2 cellular contexts compared by ENCODE assay signal in genomic region chr5:173090626-173091025, GRCh38.
TF ChIP-seq lines count a peak whose summit lies in the region.

No MANE protein-coding gene starts in this region.

TF ChIP-seq in HCT116, 20 proteins besides CTCF, POLR2A, EP300 and RAD21:
- no peak for TF ChIP-seq SRF (IDR thresholded peaks at IDR 0.05; ENCODE audit: low read depth)
- TF ChIP-seq YY1 (IDR thresholded peaks at IDR 0.05; ENCODE audit: extremely low read depth, insufficient replicate concordance, low read depth, low read length) = no peak
- TF ChIP-seq SIN3A (IDR thresholded peaks at IDR 0.05; ENCODE audit: low read depth) = no peak
- no peak for TF ChIP-seq POLR2AphosphoS5 (IDR thresholded peaks at IDR 0.05; ENCODE audit: low read depth, low read length)
- TF ChIP-seq SP1 (IDR thresholded peaks at IDR 0.05; ENCODE audit: low read depth) = no peak
- no peak for TF ChIP-seq ATF3 (IDR thresholded peaks at IDR 0.05)
- no peak for TF ChIP-seq MAX (IDR thresholded peaks at IDR 0.05)
- TF ChIP-seq CEBPB (IDR thresholded peaks at IDR 0.05; ENCODE audit: low read depth) = no peak
- no peak for TF ChIP-seq CBX3 (IDR thresholded peaks at IDR 0.05; ENCODE audit: low read depth)
- TF ChIP-seq EZH2 (IDR thresholded peaks at IDR 0.05) = no peak
- TF ChIP-seq REST (IDR thresholded peaks at IDR 0.05; ENCODE audit: low read depth) = no peak
- TF ChIP-seq TCF7L2 (IDR thresholded peaks at IDR 0.05; ENCODE audit: borderline replicate concordance, extremely low read depth, insufficient read depth, insufficient read length) = no peak
- TF ChIP-seq ZFX (IDR thresholded peaks at IDR 0.05) = no peak
- no peak for TF ChIP-seq EZH2phosphoT487 (IDR thresholded peaks at IDR 0.05; ENCODE audit: borderline replicate concordance)
- no peak for TF ChIP-seq JUND (IDR thresholded peaks at IDR 0.05)

TF ChIP-seq in GM12878, 131 proteins besides CTCF, POLR2A, EP300 and RAD21:
- no peak for TF ChIP-seq SUZ12 (IDR thresholded peaks at IDR 0.05; ENCODE audit: unreplicated experiment)
- TF ChIP-seq BACH1 (IDR thresholded peaks at IDR 0.05; ENCODE audit: borderline replicate concordance) = no peak
TF ChIP-seq in GM12878: peak in this region for 0.
